7 cellular contexts compared by ENCODE assay signal in the genomic region with DNA sequence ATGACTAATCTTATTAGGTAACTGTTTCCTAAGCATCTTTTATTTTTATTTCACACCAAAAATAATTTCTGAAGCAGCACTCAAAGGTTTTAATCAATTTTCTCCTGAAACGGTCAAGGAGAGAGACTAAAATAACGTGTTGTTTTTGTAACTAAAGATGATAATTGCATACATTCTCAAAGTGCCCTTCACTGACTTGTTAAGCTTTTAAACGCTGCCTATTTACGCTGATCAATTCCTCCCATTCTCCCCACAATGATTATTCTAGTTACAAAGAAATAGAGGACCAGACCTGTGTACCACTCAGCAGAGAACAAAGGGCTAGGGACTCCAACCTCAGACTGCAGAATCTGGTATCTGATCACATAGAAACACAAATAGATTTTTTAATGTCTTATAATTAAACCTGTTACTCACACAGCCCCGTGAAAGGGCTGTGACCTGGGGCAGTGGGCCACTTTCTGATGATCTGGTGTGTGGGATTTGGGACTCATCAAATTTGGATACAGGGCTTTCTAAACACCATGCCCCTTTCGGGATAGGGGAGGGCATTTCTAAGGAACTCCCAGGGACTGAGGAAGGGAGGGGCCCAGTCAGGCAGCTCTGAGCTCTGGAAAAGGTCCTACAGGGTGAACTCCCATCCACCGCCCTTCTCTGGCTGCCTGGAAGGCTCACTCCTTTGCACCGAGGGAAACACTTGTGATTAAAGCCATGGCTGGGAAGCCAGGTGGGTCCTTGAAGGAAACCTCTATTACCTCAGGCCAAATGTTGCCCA.
DNase-seq lines count a peak whose midpoint lies in the region; ATAC-seq, FAIRE-seq and TF ChIP-seq lines count a peak whose summit lies in the region.

No MANE protein-coding gene starts in this region.

- H3K4me3 ChIP-seq in keratinocyte (ENCODE audit: control insufficient read depth in 2 of 3, extremely low read depth in 1 of 3, insufficient read depth in 2 of 3, low read depth in 1 of 3, low read length in 3 of 3) (no peak overlapping the region), subcutaneous abdominal adipose tissue (ENCODE audit: low read depth in 1 of 5, low read length in 5 of 5) (peak overlapping the region in 2 of 5 donors; percentile 2 to 33)

- peaks cover 22% of the 10 kb centered on the region for H3K4me1 Mint-ChIP-seq in activated T-helper 17 cell treated with anti-CD3 and anti-CD28 coated beads, Interleukin-2, amount 50 U/mL, for 72 hours

- peaks cover 100% of the 10 kb centered on the region for H3K79me2 ChIP-seq in keratinocyte (ENCODE audit: control insufficient read depth, insufficient read depth, low read length)

- H3K9me3 Mint-ChIP-seq in activated T-helper 17 cell treated with anti-CD3 and anti-CD28 coated beads, Interleukin-2, amount 50 U/mL, for 72 hours, result no peaks in the 10 kb centered on the region

- H3K27ac ChIP-seq in keratinocyte (ENCODE audit: control insufficient read depth, insufficient read depth, low read length), result peak overlapping the region; percentile 68
- H3K27ac ChIP-seq in subcutaneous abdominal adipose tissue (ENCODE audit: low read depth, low read length), result peak overlapping the region; percentile 94

- peak overlapping the region; percentile 67 for H3K4me3 Mint-ChIP-seq in activated T-helper 17 cell treated with anti-CD3 and anti-CD28 coated beads, Interleukin-2, amount 50 U/mL, for 72 hours

- H3K36me3 Mint-ChIP-seq in activated T-helper 17 cell treated with anti-CD3 and anti-CD28 coated beads, Interleukin-2, amount 50 U/mL, for 72 hours (ENCODE audit: low read depth), result no peaks in the 10 kb centered on the region

- H3K4me1 ChIP-seq in keratinocyte (ENCODE audit: control insufficient read depth, extremely low read depth, insufficient read depth, low read length) (peaks cover 66% of the 10 kb centered on the region), subcutaneous abdominal adipose tissue (ENCODE audit: control insufficient read depth in 5 of 5, insufficient read depth in 5 of 5, low read length in 5 of 5) (peaks cover 28 to 87% (median 72%) of the 10 kb centered on the region in 5 donors)

- peak overlapping the region; percentile 93 for H3K27ac Mint-ChIP-seq in activated T-helper 17 cell treated with anti-CD3 and anti-CD28 coated beads, Interleukin-2, amount 50 U/mL, for 72 hours

- peak overlapping the region; percentile 49 for H3K4me2 ChIP-seq in keratinocyte (ENCODE audit: control insufficient read depth, extremely low read depth, insufficient read depth, low read depth, low read length)

- H3K9ac ChIP-seq in keratinocyte (ENCODE audit: control insufficient read depth, extremely low read depth, insufficient read depth, low read length) (no peak overlapping the region), subcutaneous abdominal adipose tissue (ENCODE audit: low read length in 5 of 5) (peak overlapping the region; percentile 24 to 68 (median 54))

- H3K27me3 ChIP-seq in keratinocyte (ENCODE audit: control insufficient read depth, extremely low read depth, insufficient read depth, low read length), result no peaks in the 10 kb centered on the region
- no peaks in the 10 kb centered on the region for H3K27me3 ChIP-seq in subcutaneous abdominal adipose tissue (ENCODE audit: control insufficient read depth in 5 of 5, insufficient read depth in 4 of 5, low read length in 5 of 5)

- H3K9me3 ChIP-seq in keratinocyte (ENCODE audit: control insufficient read depth, low read depth, low read length) (no peaks in the 10 kb centered on the region), subcutaneous abdominal adipose tissue (ENCODE audit: control insufficient read depth in 5 of 5, low read length in 5 of 5) (no peaks in the 10 kb centered on the region)

- DNase-seq in NCI-H1436 (lab: John Stamatoyannopoulos, UW), result peak; percentile 67
- no peak for DNase-seq in keratinocyte (ENCODE audit: low read depth, low spot score)
- no peak for DNase-seq in NCI-H526 treated with DMSO at 0.1 percent for 48 hours (lab: John Stamatoyannopoulos, UW)

- no peak for TF ChIP-seq CTCF in keratinocyte (optimal IDR thresholded peaks at IDR 0.05 in 1 of 3, IDR thresholded peaks at IDR 0.05 in 1 of 3, conservative IDR thresholded peaks at IDR 0.05 in 1 of 3; ENCODE audit: extremely low read depth in 1 of 3, insufficient read depth in 2 of 3, low read length in 3 of 3)

- dilution Hi-C loops in keratinocyte (cut with MboI; ENCODE audit: extremely low pct_ligation_motif_present, low sequenced_read_pairs), result no loop called here

- H3K9me1 ChIP-seq in keratinocyte (ENCODE audit: control insufficient read depth, extremely low read depth, insufficient read depth, low read length), result peaks cover 6% of the 10 kb centered on the region

- H3K36me3 ChIP-seq in keratinocyte (ENCODE audit: control insufficient read depth in 2 of 2, extremely low read depth in 1 of 2, insufficient read depth in 2 of 2, low read length in 2 of 2) (peaks cover 14 to 37% of the 10 kb centered on the region in 2 experiments), subcutaneous abdominal adipose tissue (ENCODE audit: control insufficient read depth in 5 of 5, insufficient read depth in 5 of 5, low read length in 5 of 5) (no peaks in the 10 kb centered on the region)

- no peak for FAIRE-seq in keratinocyte (lab: Jason Lieb, UNC)

- no peaks in the 10 kb centered on the region for H3K27me3 Mint-ChIP-seq in activated T-helper 17 cell treated with anti-CD3 and anti-CD28 coated beads, Interleukin-2, amount 50 U/mL, for 72 hours

- no peak for ATAC-seq in activated T-helper 17 cell treated with anti-CD3 and anti-CD28 coated beads, Interleukin-2, amount 50 U/mL, for 72 hours (replicated peaks)
- ATAC-seq in GM21529 (IDR thresholded peaks at IDR 0.05; ENCODE audit: unreplicated experiment), result no peak
- ATAC-seq in HG03139 (IDR thresholded peaks at IDR 0.05; ENCODE audit: unreplicated experiment), result no peak

- H4K20me1 ChIP-seq in keratinocyte (ENCODE audit: control insufficient read depth, extremely low read depth, insufficient read depth, low read length), result peaks cover 72% of the 10 kb centered on the region

- H2AFZ ChIP-seq in keratinocyte (ENCODE audit: control insufficient read depth, low read length), result no peak overlapping the region
